Comparison of ENCODE assay signal across 8 cellular contexts in genomic region chr2:27771202-27771547, GRCh38. TPM values are rescaled to one million over a fixed set of nuclear protein-coding genes. Genes with fewer than 3 reads are reported as not detected.
DNase-seq lines count a peak whose midpoint lies in the region; ATAC-seq and TF ChIP-seq lines count a peak whose summit lies in the region.

No MANE protein-coding gene starts in this region.

- H4K91ac ChIP-seq in mesenchymal stem cell (ENCODE audit: low read length): peak overlapping the region; percentile 70

- no peaks in the 10 kb centered on the region for H3K9me3 ChIP-seq in mesenchymal stem cell (ENCODE audit: control insufficient read depth, low read length)

- no peak overlapping the region for H2BK5ac ChIP-seq in mesenchymal stem cell (ENCODE audit: low read depth, low read length, poor library complexity, severe bottlenecking)

- H3K4me2 ChIP-seq in mesenchymal stem cell (ENCODE audit: low read length, poor library complexity, severe bottlenecking): peak overlapping the region; percentile 65

- H3K79me1 ChIP-seq in mesenchymal stem cell (replicated peaks; ENCODE audit: low read length, poor library complexity, severe bottlenecking): peaks cover 1% of the 10 kb centered on the region

- H2BK12ac ChIP-seq in mesenchymal stem cell (ENCODE audit: low read length in 2 of 2): no peak overlapping the region

- peaks cover 0 to 7% of the 10 kb centered on the region in 2 experiments for H3K27me3 ChIP-seq in mesenchymal stem cell (ENCODE audit: control insufficient read depth in 1 of 2, insufficient read depth in 1 of 2, low read length in 2 of 2)

- no peak overlapping the region for H2BK15ac ChIP-seq in mesenchymal stem cell (ENCODE audit: low read depth, poor library complexity, severe bottlenecking)

- H3K4me1 ChIP-seq in mesenchymal stem cell (ENCODE audit: control insufficient read depth, insufficient read depth, low read depth, low read length): peaks cover 3% of the 10 kb centered on the region

- H3K36me3 ChIP-seq in mesenchymal stem cell (ENCODE audit: control insufficient read depth in 1 of 2, insufficient read depth in 2 of 2, low read depth in 1 of 2, low read length in 2 of 2): peaks cover 2 to 16% of the 10 kb centered on the region in 2 experiments

- H3K18ac ChIP-seq in mesenchymal stem cell (ENCODE audit: low read depth in 1 of 2, low read length in 2 of 2): peak overlapping the region; percentile 28 to 52

- peak overlapping the region; percentile 32 to 46 for H3K4ac ChIP-seq in mesenchymal stem cell (ENCODE audit: low read depth in 1 of 2, low read length in 2 of 2)

- peak overlapping the region; percentile 93 for H2BK120ac ChIP-seq in mesenchymal stem cell (ENCODE audit: low read depth, low read length)

- DNase-seq in astrocyte of the spinal cord (ENCODE audit: low read depth, low spot score) (no peak), mesenchymal stem cell (no peak), posterior vena cava (ENCODE audit: low spot score) (no peak), NCI-H146 treated with DMSO at 0.1 percent for 48 hours (lab: John Stamatoyannopoulos, UW; ENCODE audit: unreplicated experiment) (no peak), HuH-7.5 (ENCODE audit: low spot score) (no peak)

- no peak overlapping the region for H3K23ac ChIP-seq in mesenchymal stem cell (ENCODE audit: low read length in 2 of 2)

- peak overlapping the region; percentile 75 for H2AK5ac ChIP-seq in mesenchymal stem cell (ENCODE audit: low read length, severe bottlenecking)

- H3K9ac ChIP-seq in mesenchymal stem cell (ENCODE audit: low read length): peak overlapping the region; percentile 97

- peak overlapping the region; percentile 77 for H3K27ac ChIP-seq in mesenchymal stem cell (ENCODE audit: low read length, poor library complexity, severe bottlenecking)

- in situ Hi-C loops in astrocyte of the spinal cord (cut with HindIII; ENCODE audit: low sequenced_read_pairs): no loop called here

- intact Hi-C loops in posterior vena cava (cut with DNase I): no loop called here

- WGBS in mesenchymal stem cell: 37% methylated on average over 13 of the region's 13 CpGs

- TF ChIP-seq CTCF in astrocyte of the spinal cord (IDR thresholded peaks at IDR 0.05; ENCODE audit: low read depth, low read length): no peak

- ATAC-seq in GM18907 (IDR thresholded peaks at IDR 0.05; ENCODE audit: unreplicated experiment): peak; percentile 22
- ATAC-seq in HG03066 (IDR thresholded peaks at IDR 0.05; ENCODE audit: low read depth, unreplicated experiment): peak; percentile 7
- no peak for ATAC-seq in HG02938 (IDR thresholded peaks at IDR 0.05; ENCODE audit: unreplicated experiment)

- peak overlapping the region; percentile 96 for H4K8ac ChIP-seq in mesenchymal stem cell (ENCODE audit: low read length)

- H3K14ac ChIP-seq in mesenchymal stem cell (ENCODE audit: low read length in 2 of 2): no peak overlapping the region

- H3K4me3 ChIP-seq in astrocyte of the spinal cord (ENCODE audit: low read depth, low read length) (peak overlapping the region; percentile 94), mesenchymal stem cell (ENCODE audit: insufficient read depth in 1 of 2, low read depth in 1 of 2, low read length in 2 of 2) (peak overlapping the region; percentile 90 to 94)

- H2AFZ ChIP-seq in mesenchymal stem cell (ENCODE audit: low read depth, low read length): peak overlapping the region; percentile 60

RNA-seq across cellular contexts. Expression of gene MRPL33, which starts 0.3 kb away (rescaled TPM):
- 295 TPM for polyA plus RNA-seq in mesenchymal stem cell (2013, experiment 1 of 2)
- polyA plus RNA-seq in mesenchymal stem cell (2013, experiment 2 of 2): 307 TPM
- total RNA-seq in posterior vena cava: 10 to 100 TPM; 88.8 to 93.0 TPM
